ENCODE assay signal across 8 cellular contexts in genomic region chr16:19583665-19584300, GRCh38. TPM values are rescaled to one million over a fixed set of nuclear protein-coding genes. Genes with fewer than 3 reads are reported as not detected.
DNase-seq lines count a peak whose midpoint lies in the region; ATAC-seq, FAIRE-seq and TF ChIP-seq lines count a peak whose summit lies in the region.

No MANE protein-coding gene starts in this region.

- TF ChIP-seq CTCF in D721Med (IDR thresholded peaks at IDR 0.05; ENCODE audit: insufficient read depth, missing control alignments) = peak; percentile 90
- peak; percentile 85 for TF ChIP-seq CTCF in HFFc6 (IDR thresholded peaks at IDR 0.05)
- TF ChIP-seq CTCF in upper lobe of right lung (IDR thresholded peaks at IDR 0.05) = peak; percentile 87

- no peak overlapping the region for H3K4me3 Mint-ChIP-seq in HFFc6

- H3K4me1 Mint-ChIP-seq in HFFc6 (ENCODE audit: low read depth) = peaks cover 13% of the 10 kb centered on the region

- H3K27me3 Mint-ChIP-seq in HFFc6 (ENCODE audit: insufficient read depth) = no peaks in the 10 kb centered on the region; the same call in 1 of the 2 replicates

- ATAC-seq in upper lobe of right lung = peak; percentile 91
- no peak for ATAC-seq in HG03196 (IDR thresholded peaks at IDR 0.05; ENCODE audit: unreplicated experiment)

- no peaks in the 10 kb centered on the region for H3K9me3 Mint-ChIP-seq in HFFc6

- peaks cover 65% of the 10 kb centered on the region for H3K36me3 ChIP-seq in upper lobe of right lung

- H3K27ac Mint-ChIP-seq in HFFc6 = no peak overlapping the region

- no peaks in the 10 kb centered on the region for H3K9me3 ChIP-seq in upper lobe of right lung

- no peaks in the 10 kb centered on the region for H3K4me1 ChIP-seq in upper lobe of right lung

- no peaks in the 10 kb centered on the region for H3K27me3 ChIP-seq in upper lobe of right lung

- DNase-seq in D721Med (ENCODE audit: insufficient read length, low spot score) (no peak), HFFc6 (peak; percentile 30), RCC 7860 (ENCODE audit: low spot score) (peak; percentile 48), cerebellar cortex (ENCODE audit: low spot score) (peak; percentile 48), medulla oblongata (ENCODE audit: extremely low spot score) (peak; percentile 68), upper lobe of right lung (no peak), NCI-H1048 (lab: John Stamatoyannopoulos, UW) (no peak)

- H3K27ac ChIP-seq in upper lobe of right lung = no peak overlapping the region

- peaks cover 39% of the 10 kb centered on the region for H3K36me3 Mint-ChIP-seq in HFFc6 (ENCODE audit: low read depth)

- intact Hi-C loops in upper lobe of right lung (cut with DNase I) = no loop called here

- H3K4me3 ChIP-seq in upper lobe of right lung = no peak overlapping the region

- FAIRE-seq in D721Med (lab: Jason Lieb, UNC) = no peak
- no peak for FAIRE-seq in RCC 7860 (lab: Jason Lieb, UNC)

RNA-seq across cellular contexts. Expression of gene VPS35L, which starts 28.3 kb away (rescaled TPM):
- 10 to 100 TPM; 65.6 to 81.9 (median 76.8) TPM for total RNA-seq in HFFc6 (2021; fragmentation: NEBNext Ultra II Directional; extraction: Animal tissue kit (Norgen Biotek cat#: 25700))
- 51.9 TPM for total RNA-seq in upper lobe of right lung

Comparison
In these comparisons a context has a peak if more than half of its experiments do, and no peak if none do; other contexts are left out.
1. DNase-seq: peak in HFFc6 (single experiment), RCC 7860 (single experiment), cerebellar cortex (single experiment) and medulla oblongata (single experiment); none in D721Med (single experiment), upper lobe of right lung (single experiment) and NCI-H1048 (single experiment).
2. Peak in every context shown above with its lines, with median percentiles within 50 percentile points of each other: CTCF ChIP-seq.